ENCODE assay signal across 11 cellular contexts in genomic region chr15:26773917-26774316, GRCh38. TPM values are rescaled to one million over a fixed set of nuclear protein-coding genes. Genes with fewer than 3 reads are reported as not detected.
DNase-seq lines count a peak whose midpoint lies in the region; ATAC-seq and TF ChIP-seq lines count a peak whose summit lies in the region.
"Had no signal": no experiment of that assay in that cellular context is flagged by ENCODE, and none has a peak within 500 bp of the region (broad histone marks: within the 10 kb centered on the region; RNA-seq: fewer than 3 reads in every experiment).

No MANE protein-coding gene starts in this region.

- WGBS in ovary, 3 donors: 7 to 10% (median 7%) methylated on average over 8 of the region's 8 CpGs

- peaks cover 5% of the 10 kb centered on the region for H3K36me3 Mint-ChIP-seq in brain
- peaks cover 0 to 14% (median 2%) of the 10 kb centered on the region in 5 donors for H3K36me3 Mint-ChIP-seq in naive thymus-derived CD4-positive, alpha-beta T cell
- H3K36me3 Mint-ChIP-seq: CD8-positive, alpha-beta memory T cell had no signal

- H3K9me3 ChIP-seq in naive thymus-derived CD4-positive, alpha-beta T cell (ENCODE audit: control insufficient read depth in 2 of 3, low read length in 3 of 3): no peaks in the 10 kb centered on the region
- H3K9me3 ChIP-seq in ovary: no peaks in the 10 kb centered on the region

- POLR2A ChIA-PET in naive thymus-derived CD4-positive, alpha-beta T cell (lab: Charles Lee): no interaction called here

- no peak overlapping the region for H3K4me3 ChIP-seq in naive thymus-derived CD4-positive, alpha-beta T cell (ENCODE audit: low read length)
- H3K4me3 ChIP-seq in ovary: no peak overlapping the region

- peaks cover 46% of the 10 kb centered on the region for H3K4me1 Mint-ChIP-seq in brain
- H3K4me1 Mint-ChIP-seq in naive thymus-derived CD4-positive, alpha-beta T cell: peaks cover 0 to 7% (median 4%) of the 10 kb centered on the region in 7 donors
- H3K4me1 Mint-ChIP-seq: CD8-positive, alpha-beta memory T cell had no signal

- no peaks in the 10 kb centered on the region for H3K36me3 ChIP-seq in naive thymus-derived CD4-positive, alpha-beta T cell (ENCODE audit: control insufficient read depth in 2 of 3, insufficient read depth in 3 of 3, low read length in 3 of 3)
- no peaks in the 10 kb centered on the region for H3K36me3 ChIP-seq in ovary

- intact Hi-C loops in naive thymus-derived CD4-positive, alpha-beta T cell (cut with micrococcal nuclease): no loop called here
- intact Hi-C loops in ovary (cut with DNase I): no loop called here

- no peaks in the 10 kb centered on the region for H3K4me1 ChIP-seq in naive thymus-derived CD4-positive, alpha-beta T cell (ENCODE audit: control insufficient read depth in 2 of 2, insufficient read depth in 2 of 2, low read length in 2 of 2)
- H3K4me1 ChIP-seq in ovary (ENCODE audit: insufficient read depth): peaks cover 8% of the 10 kb centered on the region

- peak overlapping the region; percentile 87 to 91 (median 90) for H3K4me3 Mint-ChIP-seq in brain
- H3K4me3 Mint-ChIP-seq in naive thymus-derived CD4-positive, alpha-beta T cell: peak overlapping the region in 7 of 10 donors; percentile 46 to 76 (median 69)
- H3K4me3 Mint-ChIP-seq: activated B cell treated with CpG ODN at 0.5 μM for 24 hours; CD8-positive, alpha-beta memory T cell had no signal

- no peak overlapping the region for H3K27ac ChIP-seq in naive thymus-derived CD4-positive, alpha-beta T cell (ENCODE audit: low read depth, low read length)
- H3K27ac ChIP-seq in ovary: no peak overlapping the region

- no peak for TF ChIP-seq POLR2A in ovary (IDR thresholded peaks at IDR 0.05)

- H3K9me3 Mint-ChIP-seq in brain: no peaks in the 10 kb centered on the region
- H3K9me3 Mint-ChIP-seq in naive thymus-derived CD4-positive, alpha-beta T cell: peaks cover 0 to 28% (median 6%) of the 10 kb centered on the region in 11 donors
- H3K9me3 Mint-ChIP-seq: activated B cell treated with CpG ODN at 0.5 μM for 24 hours had no signal

- no peaks in the 10 kb centered on the region for H3K27me3 ChIP-seq in naive thymus-derived CD4-positive, alpha-beta T cell (ENCODE audit: control insufficient read depth in 2 of 2, insufficient read depth in 2 of 2, low read length in 2 of 2)
- no peaks in the 10 kb centered on the region for H3K27me3 ChIP-seq in ovary

- no peak for TF ChIP-seq EP300 in ovary (IDR thresholded peaks at IDR 0.05)

- ATAC-seq in naive thymus-derived CD4-positive, alpha-beta T cell: no peak

- H3K27me3 Mint-ChIP-seq in brain: peaks cover 35% of the 10 kb centered on the region
- H3K27me3 Mint-ChIP-seq in naive thymus-derived CD4-positive, alpha-beta T cell: peaks cover 25 to 63% (median 52%) of the 10 kb centered on the region in 5 donors

- H3K27ac Mint-ChIP-seq in brain: peak overlapping the region in 4 of 5 experiments; percentile 84 to 98 (median 90)
- H3K27ac Mint-ChIP-seq in naive thymus-derived CD4-positive, alpha-beta T cell: no peak overlapping the region
- H3K27ac Mint-ChIP-seq: activated B cell treated with CpG ODN at 0.5 μM for 24 hours; CD8-positive, alpha-beta memory T cell had no signal

- DNase-seq in AG08396 (ENCODE audit: low spot score) (peak; percentile 8), ELF-1 (ENCODE audit: low read depth, low spot score) (peak; percentile 70), ovary (no peak), T-helper 1 cell (no peak)
- DNase-seq in naive thymus-derived CD4-positive, alpha-beta T cell: no peak
- DNase-seq in activated CD4-positive, CD25-positive, alpha-beta regulatory T cell (lab: John Stamatoyannopoulos, UW): no peak
- DNase-seq: activated B cell treated with CpG ODN at 0.5 μM for 24 hours; CD8-positive, alpha-beta memory T cell; central memory CD4-positive, alpha-beta T cell; kidney glomerular epithelial cell had no signal

- CTCF ChIA-PET in naive thymus-derived CD4-positive, alpha-beta T cell (lab: Charles Lee): no interaction called here

- no peak for TF ChIP-seq CTCF in brain (conservative IDR thresholded peaks at IDR 0.05)
- TF ChIP-seq CTCF in ovary (IDR thresholded peaks at IDR 0.05): no peak

RNA-seq across cellular contexts. Expression of gene GABRB3, which starts 1.1 kb away (rescaled TPM):
- polyA plus RNA-seq in brain (ENCODE audit: insufficient read depth, low read depth, low replicate concordance) (61.1 TPM), ovary (1 to 10 TPM; 1.3 to 2.3 TPM)
- under 1 TPM in 1 of 5 experiments, not detected in 4; 0.51 TPM for total RNA-seq in naive thymus-derived CD4-positive, alpha-beta T cell
- not detected for polyA plus RNA-seq in naive thymus-derived CD4-positive, alpha-beta T cell
- total RNA-seq in ovary: 1 to 10 TPM in 6 of 7 donors, under 1 TPM in 1; 0.60 to 6.7 (median 3.6) TPM
- total RNA-seq: activated B cell treated with CpG ODN at 0.5 μM for 24 hours; CD8-positive, alpha-beta memory T cell had no signal
- polyA plus RNA-seq: CD8-positive, alpha-beta memory T cell had no signal

Comparison
In these comparisons a context has a peak if more than half of its experiments do, and no peak if none do; other contexts are left out.
1. DNase-seq: peak in AG08396 (single experiment) and ELF-1 (single experiment); none in naive thymus-derived CD4-positive, alpha-beta T cell (0 of 9), ovary (0 of 5), T-helper 1 cell (0 of 5) and activated CD4-positive, CD25-positive, alpha-beta regulatory T cell (0 of 4).
2. H3K27ac Mint-ChIP-seq: peak in brain (4 of 5); none in naive thymus-derived CD4-positive, alpha-beta T cell (0 of 9).
3. RNA of gene GABRB3, which starts 1.1 kb away (polyA plus RNA-seq): 61.1 TPM in brain (single experiment); 1.3 to 2.3 TPM in ovary and not detected in naive thymus-derived CD4-positive, alpha-beta T cell; every median in the first group is over 10 times any median in the second.